In genomic region chr1:11735531-11735853, GRCh38 we compare ENCODE assay signal across 8 cellular contexts. TPM values are rescaled to one million over a fixed set of nuclear protein-coding genes. Genes with fewer than 3 reads are reported as not detected.
DNase-seq lines count a peak whose midpoint lies in the region; ATAC-seq and TF ChIP-seq lines count a peak whose summit lies in the region.

No MANE protein-coding gene starts in this region.

- in situ Hi-C loops in mammary epithelial cell (cut with MboI; ENCODE audit: low sequenced_read_pairs in 2 of 2), result loop anchor here in 1 of 2 donors (10.0 kb wide), 1 partner anchor 491 kb away; no protein-coding TSS in a partner anchor

- WGBS in mammary epithelial cell (ENCODE audit: low coverage, missing lambda C conversion rate), result 31% methylated on average over 4 of the region's 4 CpGs

- H3K79me2 ChIP-seq in mammary epithelial cell (ENCODE audit: insufficient read depth, low read length), result peaks cover 30% of the 10 kb centered on the region

- no peaks in the 10 kb centered on the region for H3K9me3 ChIP-seq in mammary epithelial cell (replicated peaks; ENCODE audit: insufficient read depth, low read length)
- H3K9me3 ChIP-seq in naive thymus-derived CD4-positive, alpha-beta T cell (ENCODE audit: control insufficient read depth in 2 of 3, low read length in 3 of 3), result no peaks in the 10 kb centered on the region

- peak overlapping the region; percentile 84 to 96 (median 92) for H3K4me3 Mint-ChIP-seq in naive thymus-derived CD4-positive, alpha-beta T cell

- ATAC-seq in HG03354 (IDR thresholded peaks at IDR 0.05; ENCODE audit: poor library complexity, severe bottlenecking, unreplicated experiment) (peak; percentile 4), HG03025 (IDR thresholded peaks at IDR 0.05; ENCODE audit: low FRiP score, unreplicated experiment) (no peak), GM21528 (IDR thresholded peaks at IDR 0.05; ENCODE audit: low FRiP score, unreplicated experiment) (no peak)
- no peak for ATAC-seq in naive thymus-derived CD4-positive, alpha-beta T cell

- no peaks in the 10 kb centered on the region for H3K27me3 Mint-ChIP-seq in naive thymus-derived CD4-positive, alpha-beta T cell

- peak overlapping the region in 8 of 9 donors; percentile 1 to 92 (median 44) for H3K27ac Mint-ChIP-seq in naive thymus-derived CD4-positive, alpha-beta T cell

- H2AFZ ChIP-seq in mammary epithelial cell (ENCODE audit: low read depth, low read length), result peak overlapping the region; percentile 96

- H3K9me3 Mint-ChIP-seq in naive thymus-derived CD4-positive, alpha-beta T cell, result peaks cover 0 to 1% (median 0%) of the 10 kb centered on the region in 11 donors

- DNase-seq in BJ (ENCODE audit: low read depth) (no peak), mammary epithelial cell (no peak), HK-2 (ENCODE audit: unreplicated experiment) (no peak), NCI-H2171 treated with DMSO at 0.1 percent for 48 hours (lab: John Stamatoyannopoulos, UW) (no peak)
- no peak for DNase-seq in naive thymus-derived CD4-positive, alpha-beta T cell

- H3K4me2 ChIP-seq in mammary epithelial cell (ENCODE audit: insufficient read depth, low read depth, low read length), result peak overlapping the region; percentile 91

- H3K27me3 ChIP-seq in BJ (ENCODE audit: control insufficient read depth, insufficient read depth, low read length) (no peaks in the 10 kb centered on the region), mammary epithelial cell (ENCODE audit: insufficient read depth, low read length) (no peaks in the 10 kb centered on the region)
- H3K27me3 ChIP-seq in naive thymus-derived CD4-positive, alpha-beta T cell (ENCODE audit: control insufficient read depth in 2 of 2, insufficient read depth in 2 of 2, low read length in 2 of 2), result no peaks in the 10 kb centered on the region

- intact Hi-C loops in mammary epithelial cell (cut with micrococcal nuclease), result no loop called here
- intact Hi-C loops in naive thymus-derived CD4-positive, alpha-beta T cell (cut with micrococcal nuclease), result loop anchor here (5.0 to 10.0 kb wide), 6 partner anchors 67 to 1701 kb away; partner anchors contain the start of genes DFFA (in 1 of the 2), DISP3 (in 1 of the 2), FBXO6 (in 1 of the 2) and PEX14 (in 1 of the 2)

- no peak overlapping the region for H3K9ac ChIP-seq in mammary epithelial cell (ENCODE audit: insufficient read depth, low read length)

- peaks cover 0 to 9% (median 0%) of the 10 kb centered on the region in 5 donors for H3K36me3 Mint-ChIP-seq in naive thymus-derived CD4-positive, alpha-beta T cell

- peak overlapping the region; percentile 96 for H3K27ac ChIP-seq in mammary epithelial cell (ENCODE audit: insufficient read depth, low read depth, low read length)
- peak overlapping the region; percentile 79 for H3K27ac ChIP-seq in naive thymus-derived CD4-positive, alpha-beta T cell (ENCODE audit: low read depth, low read length)

- peaks cover 40% of the 10 kb centered on the region for H3K4me1 ChIP-seq in mammary epithelial cell (ENCODE audit: insufficient read depth, low read length)
- peaks cover 38 to 52% of the 10 kb centered on the region in 2 donors for H3K4me1 ChIP-seq in naive thymus-derived CD4-positive, alpha-beta T cell (ENCODE audit: control insufficient read depth in 2 of 2, insufficient read depth in 2 of 2, low read length in 2 of 2)

- no peak for TF ChIP-seq CTCF in BJ (IDR thresholded peaks at IDR 0.05; ENCODE audit: insufficient read depth, low read depth, low read length)
- no peak for TF ChIP-seq CTCF in mammary epithelial cell (conservative IDR thresholded peaks at IDR 0.05 in 1 of 2, IDR thresholded peaks at IDR 0.05 in 1 of 2; ENCODE audit: extremely low read depth in 1 of 2, insufficient read depth in 1 of 2, low read depth in 1 of 2, low read length in 2 of 2)

- POLR2A ChIA-PET in BJ (lab: Charles Lee), result interaction anchor here (0.6 kb wide), 1 partner anchor 881 kb away, joined by 3 read pairs; no protein-coding TSS in a partner anchor
- POLR2A ChIA-PET in naive thymus-derived CD4-positive, alpha-beta T cell (lab: Charles Lee), result interaction anchor here (0.9 to 1.9 kb wide), 7 partner anchors 9 to 173 kb away, joined by 3 to 13 read pairs (median 4); partner anchors contain the start of genes CLCN6 and MTHFR

- H4K20me1 ChIP-seq in mammary epithelial cell (ENCODE audit: insufficient read depth, low read length), result no peaks in the 10 kb centered on the region

- peaks cover 47 to 79% (median 72%) of the 10 kb centered on the region in 7 donors for H3K4me1 Mint-ChIP-seq in naive thymus-derived CD4-positive, alpha-beta T cell

- dilution Hi-C loops in mammary epithelial cell (cut with HindIII; ENCODE audit: low sequenced_read_pairs), result loop anchor here (10.0 kb wide), 1 partner anchor 129 kb away; no protein-coding TSS in a partner anchor

- no peaks in the 10 kb centered on the region for H3K36me3 ChIP-seq in BJ (ENCODE audit: control insufficient read depth, insufficient read depth, low read length)
- H3K36me3 ChIP-seq in mammary epithelial cell (ENCODE audit: insufficient read depth, low read length), result peaks cover 2% of the 10 kb centered on the region
- H3K36me3 ChIP-seq in naive thymus-derived CD4-positive, alpha-beta T cell (ENCODE audit: control insufficient read depth in 2 of 3, insufficient read depth in 3 of 3, low read length in 3 of 3), result peaks cover 0 to 4% (median 0%) of the 10 kb centered on the region in 3 experiments

- H3K4me3 ChIP-seq in BJ (ENCODE audit: low read depth, low read length), result peak overlapping the region; percentile 85
- peak overlapping the region; percentile 81 to 99 (median 94) for H3K4me3 ChIP-seq in mammary epithelial cell (replicated peaks in 1 of 3; ENCODE audit: insufficient read depth in 1 of 3, low read depth in 2 of 3, low read length in 3 of 3)
- H3K4me3 ChIP-seq in naive thymus-derived CD4-positive, alpha-beta T cell (ENCODE audit: low read length), result peak overlapping the region; percentile 92

- no TSS peak for BruUV-seq in mammary epithelial cell (replicated peaks; lab: Mats Ljungman, UMichigan)

- CTCF ChIA-PET in BJ (lab: Yijun Ruan, JAX), result interaction anchor here (1.0 to 2.5 kb wide), 4 partner anchors 13 to 90 kb away, joined by 3 to 14 read pairs (median 4); no protein-coding TSS in a partner anchor
- CTCF ChIA-PET in mammary epithelial cell (lab: Charles Lee; ENCODE audit: low non-redundant PET), result no interaction called here
- CTCF ChIA-PET in naive thymus-derived CD4-positive, alpha-beta T cell (lab: Charles Lee), result interaction anchor here (0.6 to 2.6 kb wide), 2 partner anchors 16 to 80 kb away, joined by 3 to 13 read pairs; no protein-coding TSS in a partner anchor

RNA-seq across cellular contexts. Expression of gene AGTRAP, which starts 0.4 kb away (rescaled TPM):
- polyA plus RNA-seq in BJ (2011; rRNA removed) (37.9 and 64.5 TPM in 2 replicates), mammary epithelial cell (120 TPM)
- polyA minus RNA-seq in BJ (2011; rRNA and poly(A)+ RNA removed), result 18.3 and 30.2 TPM in 2 replicates
- total RNA-seq in mammary epithelial cell, result 100 to 1,000 TPM; 105 to 109 TPM
- 78.0 TPM for polyA minus RNA-seq in mammary epithelial cell
- 10 to 100 TPM; 28.2 to 82.5 (median 32.7) TPM for total RNA-seq in naive thymus-derived CD4-positive, alpha-beta T cell
- 100 to 1,000 TPM in 1 of 2 donors, 10 to 100 TPM in 1; 96.9 to 108 TPM for polyA plus RNA-seq in naive thymus-derived CD4-positive, alpha-beta T cell

RNA-seq across cellular contexts. Expression of gene C1orf167, which starts 26.5 kb away (rescaled TPM):
- 0.48 and 0.54 TPM in 2 replicates for polyA plus RNA-seq in BJ (2011; rRNA removed)
- polyA minus RNA-seq in BJ (2011; rRNA and poly(A)+ RNA removed), result not detected in 2 replicates
- not detected for total RNA-seq in mammary epithelial cell
- polyA plus RNA-seq in mammary epithelial cell, result not detected
- polyA minus RNA-seq in mammary epithelial cell, result not detected
- total RNA-seq in naive thymus-derived CD4-positive, alpha-beta T cell, result under 1 TPM in 1 of 5 experiments, not detected in 4; 0.13 TPM
- polyA plus RNA-seq in naive thymus-derived CD4-positive, alpha-beta T cell, result under 1 TPM in 1 of 2 donors, not detected in 1; 0.45 TPM

RNA-seq across cellular contexts. Expression of gene DRAXIN, which starts 44.0 kb away (rescaled TPM):
- polyA plus RNA-seq in BJ (2011; rRNA removed), result 0.01 TPM in 1 of 2 replicates, not detected in the other
- polyA minus RNA-seq in BJ (2011; rRNA and poly(A)+ RNA removed), result under 0.01 TPM in 1 of 2 replicates, not detected in the other
- 1 to 10 TPM in 1 of 2 donors, under 1 TPM in 1; 0.07 to 6.3 TPM for total RNA-seq in mammary epithelial cell
- polyA plus RNA-seq in mammary epithelial cell, result 0.07 TPM
- not detected for polyA minus RNA-seq in mammary epithelial cell
- 1 to 10 TPM in 1 of 5 experiments, under 1 TPM in 4; 0.07 to 1.6 (median 0.21) TPM for total RNA-seq in naive thymus-derived CD4-positive, alpha-beta T cell
- polyA plus RNA-seq in naive thymus-derived CD4-positive, alpha-beta T cell, result under 1 TPM; 0.03 to 0.09 TPM

RNA-seq across cellular contexts. Expression of gene MAD2L2, which starts 54.5 kb away (rescaled TPM):
- 49.5 and 77.1 TPM in 2 replicates for polyA plus RNA-seq in BJ (2011; rRNA removed)
- polyA minus RNA-seq in BJ (2011; rRNA and poly(A)+ RNA removed), result 29.9 and 44.6 TPM in 2 replicates
- total RNA-seq in mammary epithelial cell, result 10 to 100 TPM; 44.5 to 45.9 TPM
- 57.7 TPM for polyA plus RNA-seq in mammary epithelial cell
- polyA minus RNA-seq in mammary epithelial cell, result 47.4 TPM
- 10 to 100 TPM; 17.1 to 53.3 (median 27.2) TPM for total RNA-seq in naive thymus-derived CD4-positive, alpha-beta T cell
- polyA plus RNA-seq in naive thymus-derived CD4-positive, alpha-beta T cell, result 10 to 100 TPM; 38.0 to 53.0 TPM
